ENCODE assay signal across 9 cellular contexts in genomic region chr16:47971225-47971624, GRCh38.
"Had no signal": no experiment of that assay in that cellular context is flagged by ENCODE, and none has a peak within 500 bp of the region (broad histone marks: within the 10 kb centered on the region; RNA-seq: fewer than 3 reads in every experiment).

No MANE protein-coding gene starts in this region.

- H3K4me3 ChIP-seq: GM23248, GM23338, HAP-1 had no signal

- H2AFZ ChIP-seq: GM23248, GM23338 had no signal

- H3K9ac ChIP-seq: GM23248 had no signal

- H3K4me2 ChIP-seq: GM23338 had no signal

- H3K27ac ChIP-seq: GM23248 had no signal

- H3K9me3 ChIP-seq: HAP-1 had no signal

- H3K36me3 ChIP-seq: HAP-1 had no signal

- DNase-seq: GM23248, GOT3, H7, H9, HCEC 1CT, HFFc6 had no signal

- ATAC-seq: GM23338, HCT116 had no signal

- H3K4me1 ChIP-seq: HAP-1 had no signal
